In the genomic region with DNA sequence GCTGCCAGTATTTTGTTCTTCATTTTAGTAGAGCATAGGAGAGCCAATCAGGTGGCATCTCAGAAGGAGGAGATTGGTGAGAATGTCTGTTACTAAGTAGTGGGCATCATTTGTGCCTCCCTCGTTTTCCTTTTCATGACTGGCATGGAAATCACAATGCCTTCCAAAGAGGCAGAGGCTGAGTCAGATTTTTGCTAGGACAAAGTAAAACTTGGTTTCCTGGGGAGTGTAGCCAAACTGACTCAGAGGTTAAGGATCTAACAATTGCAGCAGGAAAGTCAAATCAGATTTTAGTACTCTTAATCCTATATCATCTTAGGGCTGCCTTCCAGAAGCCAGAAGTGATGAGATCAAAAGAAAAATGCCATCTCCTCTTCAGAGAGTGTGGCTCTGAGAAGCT, we compare ENCODE assay signal across 14 cellular contexts.
DNase-seq lines count a peak whose midpoint lies in the region; ATAC-seq and TF ChIP-seq lines count a peak whose summit lies in the region.
"Had no signal": no experiment of that assay in that cellular context is flagged by ENCODE, and none has a peak within 500 bp of the region (broad histone marks: within the 10 kb centered on the region; RNA-seq: fewer than 3 reads in every experiment).

No MANE protein-coding gene starts in this region.

- H3K27me3 ChIP-seq in DND-41 (ENCODE audit: insufficient read depth, low read length, poor library complexity) (no peaks in the 10 kb centered on the region), Karpas-422 (ENCODE audit: low read length) (no peaks in the 10 kb centered on the region)
- H3K27me3 ChIP-seq: BLaER1 treated with 17β-estradiol and CSF1 and Interleukin-3, amounts not matched to agents 10 nM and 100 nM; hepatocyte; SJCRH30 had no signal

- no peak overlapping the region for H3K4me3 ChIP-seq in DND-41 (ENCODE audit: low read depth in 1 of 2, low read length in 2 of 2)
- no peak overlapping the region for H3K4me3 ChIP-seq in epithelial cell of esophagus (ENCODE audit: low read length)
- H3K4me3 ChIP-seq in Karpas-422 (ENCODE audit: low read length): no peak overlapping the region
- H3K4me3 ChIP-seq in mucosa of descending colon: no peak overlapping the region
- H3K4me3 ChIP-seq: BLaER1 treated with 17β-estradiol and CSF1 and Interleukin-3, amounts not matched to agents 10 nM and 100 nM; hepatocyte; K562; lower lobe of right lung; SJCRH30 had no signal

- H3K4me1 ChIP-seq in DND-41 (ENCODE audit: insufficient read depth, low read length) (peaks cover 78% of the 10 kb centered on the region), Karpas-422 (ENCODE audit: low read length) (peaks cover 10% of the 10 kb centered on the region), mucosa of descending colon (ENCODE audit: low read depth) (no peaks in the 10 kb centered on the region)
- H3K4me1 ChIP-seq: SJCRH30 had no signal

- intact Hi-C loops in mucosa of descending colon (cut with DNase I, micrococcal nuclease): no loop called here

- no peaks in the 10 kb centered on the region for H3K9me3 ChIP-seq in DND-41 (ENCODE audit: insufficient read depth, low read length, severe bottlenecking)
- H3K9me3 ChIP-seq in Karpas-422 (ENCODE audit: low read length): no peaks in the 10 kb centered on the region
- no peaks in the 10 kb centered on the region for H3K9me3 ChIP-seq in mucosa of descending colon
- H3K9me3 ChIP-seq: BLaER1 treated with 17β-estradiol and CSF1 and Interleukin-3, amounts not matched to agents 10 nM and 100 nM; lower lobe of right lung; SJCRH30 had no signal

- no peak for DNase-seq in DND-41
- peak; percentile 36 for DNase-seq in NCI-H226
- peak; percentile 34 for DNase-seq in epithelial cell of esophagus (ENCODE audit: low read depth)
- DNase-seq in omental fat pad (ENCODE audit: low spot score): no peak
- no peak for DNase-seq in cortex of kidney (lab: John Stamatoyannopoulos, UW)
- DNase-seq in Karpas-422: no peak
- DNase-seq in mucosa of descending colon: no peak
- DNase-seq: lower lobe of right lung, NCI-H1930, SJCRH30 had no signal

- H3K4me2 ChIP-seq in DND-41 (ENCODE audit: insufficient read depth, low read length) (no peak overlapping the region), Karpas-422 (ENCODE audit: low read depth, low read length, poor library complexity, severe bottlenecking) (no peak overlapping the region)
- H3K4me2 ChIP-seq: BLaER1 treated with 17β-estradiol and CSF1 and Interleukin-3, amounts not matched to agents 10 nM and 100 nM; hepatocyte had no signal

- no peaks in the 10 kb centered on the region for H3K9me2 ChIP-seq in Karpas-422 (replicated peaks; ENCODE audit: insufficient read depth, low read length)

- peak overlapping the region; percentile 43; the same call in 1 of the 2 replicates for H3K9ac ChIP-seq in DND-41 (ENCODE audit: low read depth, low read length)
- H3K9ac ChIP-seq in Karpas-422 (ENCODE audit: low read length): no peak overlapping the region
- H3K9ac ChIP-seq: BLaER1 treated with 17β-estradiol and CSF1 and Interleukin-3, amounts not matched to agents 10 nM and 100 nM had no signal

- no peak for TF ChIP-seq CTCF in DND-41 (IDR thresholded peaks at IDR 0.05; ENCODE audit: borderline replicate concordance, extremely low read depth, low read length, poor library complexity, severe bottlenecking)
- no peak for TF ChIP-seq CTCF in epithelial cell of esophagus (IDR thresholded peaks at IDR 0.05; ENCODE audit: insufficient read depth, low read depth, low read length, missing control alignments)
- TF ChIP-seq CTCF in omental fat pad (IDR thresholded peaks at IDR 0.05): no peak
- no peak for TF ChIP-seq CTCF in mucosa of descending colon (IDR thresholded peaks at IDR 0.05)

- H2AFZ ChIP-seq in DND-41 (ENCODE audit: low read depth, low read length): 0 out of 2 replicates have a peak overlapping the region, but pooled peaks have one; percentile 31
- H2AFZ ChIP-seq in Karpas-422 (ENCODE audit: low read length): no peak overlapping the region
- H2AFZ ChIP-seq: hepatocyte had no signal

- H3K27ac ChIP-seq in DND-41 (ENCODE audit: low read length): peak overlapping the region; percentile 95
- H3K27ac ChIP-seq in Karpas-422 (ENCODE audit: low read length): no peak overlapping the region
- H3K27ac ChIP-seq: BLaER1 treated with 17β-estradiol and CSF1 and Interleukin-3, amounts not matched to agents 10 nM and 100 nM; hepatocyte; lower lobe of right lung; SJCRH30 had no signal

- H4K20me1 ChIP-seq in DND-41 (ENCODE audit: insufficient read depth, low read length) (no peaks in the 10 kb centered on the region), Karpas-422 (ENCODE audit: insufficient read depth, low read depth, low read length) (no peaks in the 10 kb centered on the region)
- H4K20me1 ChIP-seq: BLaER1 treated with 17β-estradiol and CSF1 and Interleukin-3, amounts not matched to agents 10 nM and 100 nM had no signal

- H3K79me2 ChIP-seq in DND-41 (ENCODE audit: insufficient read depth, low read length) (no peaks in the 10 kb centered on the region), Karpas-422 (ENCODE audit: low read length) (no peaks in the 10 kb centered on the region)
- H3K79me2 ChIP-seq: hepatocyte had no signal

- ATAC-seq in DND-41 (ENCODE audit: insufficient read depth, low read depth): no peak
- ATAC-seq in omental fat pad (ENCODE audit: low FRiP score): peak; percentile 66
- ATAC-seq in mucosa of descending colon: no peak
- ATAC-seq in GM21717 (IDR thresholded peaks at IDR 0.05; ENCODE audit: unreplicated experiment): no peak
- ATAC-seq: K562, lower lobe of right lung had no signal

- H3K36me3 ChIP-seq in DND-41 (ENCODE audit: insufficient read depth, low read length) (no peaks in the 10 kb centered on the region), Karpas-422 (ENCODE audit: insufficient read depth, low read length) (no peaks in the 10 kb centered on the region), mucosa of descending colon (ENCODE audit: low read depth) (no peaks in the 10 kb centered on the region)
- H3K36me3 ChIP-seq: BLaER1 treated with 17β-estradiol and CSF1 and Interleukin-3, amounts not matched to agents 10 nM and 100 nM; lower lobe of right lung; SJCRH30 had no signal

Comparison
In these comparisons a context has a peak if more than half of its experiments do, and no peak if none do; other contexts are left out.
1. DNase-seq: peak in NCI-H226 (single experiment) and epithelial cell of esophagus (single experiment); none in DND-41 (single experiment), omental fat pad (single experiment), cortex of kidney (single experiment), Karpas-422 (single experiment) and mucosa of descending colon (0 of 3).